ENCODE assay signal across 1 cellular context in genomic region chr11:64247729-64248531, GRCh38.
TF ChIP-seq lines count a peak whose summit lies in the region.

No MANE protein-coding gene starts in this region.

TF ChIP-seq in H1, 55 proteins besides CTCF, POLR2A, EP300 and RAD21:
- TF ChIP-seq BACH1 (IDR thresholded peaks at IDR 0.05; ENCODE audit: low read length) (no peak), FOSL1 (IDR thresholded peaks at IDR 0.05; ENCODE audit: insufficient read depth, low read depth, low read length) (no peak)
